Comparison of ENCODE assay signal across 1 cellular context in the genomic region with DNA sequence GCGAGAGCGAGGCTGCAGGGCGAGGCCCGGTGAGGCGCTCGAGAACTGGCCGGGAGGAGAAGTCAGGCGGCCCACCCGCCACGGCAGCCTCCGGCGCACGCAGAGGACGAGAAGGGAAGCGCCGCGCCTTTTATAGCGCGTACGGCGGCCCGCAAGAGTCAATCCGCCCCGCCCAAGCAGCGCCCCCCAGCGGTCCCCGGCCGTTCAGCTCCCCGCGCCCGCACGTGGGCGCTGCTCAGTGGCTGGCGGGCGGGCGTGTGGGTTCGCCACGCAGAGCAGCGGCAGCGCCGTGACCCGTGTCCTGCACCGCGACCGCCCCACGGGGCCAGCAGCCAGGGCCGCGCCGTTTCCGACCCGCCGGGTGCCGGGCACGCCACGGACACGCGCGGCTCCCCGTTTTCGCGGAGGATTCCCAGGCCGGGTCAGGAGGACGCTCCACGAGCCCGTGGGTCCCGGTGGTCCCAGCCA.
TF ChIP-seq lines count a peak whose summit lies in the region.

No MANE protein-coding gene starts in this region.

TF ChIP-seq in K562, 482 proteins besides CTCF, POLR2A, EP300 and RAD21 (continued from another document and continues in another):
- TF ChIP-seq, protein P1, sequence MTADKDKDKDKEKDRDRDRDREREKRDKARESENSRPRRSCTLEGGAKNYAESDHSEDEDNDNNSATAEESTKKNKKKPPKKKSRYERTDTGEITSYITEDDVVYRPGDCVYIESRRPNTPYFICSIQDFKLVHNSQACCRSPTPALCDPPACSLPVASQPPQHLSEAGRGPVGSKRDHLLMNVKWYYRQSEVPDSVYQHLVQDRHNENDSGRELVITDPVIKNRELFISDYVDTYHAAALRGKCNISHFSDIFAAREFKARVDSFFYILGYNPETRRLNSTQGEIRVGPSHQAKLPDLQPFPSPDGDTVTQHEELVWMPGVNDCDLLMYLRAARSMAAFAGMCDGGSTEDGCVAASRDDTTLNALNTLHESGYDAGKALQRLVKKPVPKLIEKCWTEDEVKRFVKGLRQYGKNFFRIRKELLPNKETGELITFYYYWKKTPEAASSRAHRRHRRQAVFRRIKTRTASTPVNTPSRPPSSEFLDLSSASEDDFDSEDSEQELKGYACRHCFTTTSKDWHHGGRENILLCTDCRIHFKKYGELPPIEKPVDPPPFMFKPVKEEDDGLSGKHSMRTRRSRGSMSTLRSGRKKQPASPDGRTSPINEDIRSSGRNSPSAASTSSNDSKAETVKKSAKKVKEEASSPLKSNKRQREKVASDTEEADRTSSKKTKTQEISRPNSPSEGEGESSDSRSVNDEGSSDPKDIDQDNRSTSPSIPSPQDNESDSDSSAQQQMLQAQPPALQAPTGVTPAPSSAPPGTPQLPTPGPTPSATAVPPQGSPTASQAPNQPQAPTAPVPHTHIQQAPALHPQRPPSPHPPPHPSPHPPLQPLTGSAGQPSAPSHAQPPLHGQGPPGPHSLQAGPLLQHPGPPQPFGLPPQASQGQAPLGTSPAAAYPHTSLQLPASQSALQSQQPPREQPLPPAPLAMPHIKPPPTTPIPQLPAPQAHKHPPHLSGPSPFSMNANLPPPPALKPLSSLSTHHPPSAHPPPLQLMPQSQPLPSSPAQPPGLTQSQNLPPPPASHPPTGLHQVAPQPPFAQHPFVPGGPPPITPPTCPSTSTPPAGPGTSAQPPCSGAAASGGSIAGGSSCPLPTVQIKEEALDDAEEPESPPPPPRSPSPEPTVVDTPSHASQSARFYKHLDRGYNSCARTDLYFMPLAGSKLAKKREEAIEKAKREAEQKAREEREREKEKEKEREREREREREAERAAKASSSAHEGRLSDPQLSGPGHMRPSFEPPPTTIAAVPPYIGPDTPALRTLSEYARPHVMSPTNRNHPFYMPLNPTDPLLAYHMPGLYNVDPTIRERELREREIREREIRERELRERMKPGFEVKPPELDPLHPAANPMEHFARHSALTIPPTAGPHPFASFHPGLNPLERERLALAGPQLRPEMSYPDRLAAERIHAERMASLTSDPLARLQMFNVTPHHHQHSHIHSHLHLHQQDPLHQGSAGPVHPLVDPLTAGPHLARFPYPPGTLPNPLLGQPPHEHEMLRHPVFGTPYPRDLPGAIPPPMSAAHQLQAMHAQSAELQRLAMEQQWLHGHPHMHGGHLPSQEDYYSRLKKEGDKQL (CRISPR knock-in tag; IDR thresholded peaks at IDR 0.05; ENCODE audit: borderline replicate concordance): 0 out of 2 replicates have a peak, but pooled peaks have one; percentile 81
- TF ChIP-seq FUS (optimal IDR thresholded peaks at IDR 0.05; ENCODE audit: low read depth, low read length) (peak; percentile 82), ZNF696 (CRISPR knock-in tag; conservative IDR thresholded peaks at IDR 0.05) (no peak), MYNN (IDR thresholded peaks at IDR 0.05) (peak; percentile 28; the same call in 1 of the 2 replicates), MYNN (CRISPR knock-in tag; IDR thresholded peaks at IDR 0.05) (no peak), CREM (IDR thresholded peaks at IDR 0.05; ENCODE audit: low read depth) (peak; percentile 99), PTRF (tag; IDR thresholded peaks at IDR 0.05) (no peak), NR4A1 (CRISPR knock-in tag; IDR thresholded peaks at IDR 0.05) (no peak), NR4A1 (tag; IDR thresholded peaks at IDR 0.05) (peak; percentile 75), ZNF274 (IDR thresholded peaks at IDR 0.05; ENCODE audit: borderline replicate concordance, low read depth, low read length) (peak; percentile 40; the same call in 1 of the 2 replicates), NFXL1 (CRISPR knock-in tag; IDR thresholded peaks at IDR 0.05) (no peak), CBX3 (IDR thresholded peaks at IDR 0.05; ENCODE audit: borderline replicate concordance in 1 of 2, low read length in 2 of 2) (peak in 1 of 2 experiments; percentile 67; a peak in 1 of 3 replicates), JUN (IDR thresholded peaks at IDR 0.05; ENCODE audit: borderline replicate concordance, low read depth, low read length) (peak; percentile 84; the same call in 1 of the 2 replicates), JUN (CRISPR knock-in tag; IDR thresholded peaks at IDR 0.05; ENCODE audit: borderline replicate concordance) (no peak; the same call in 1 of the 2 replicates), OTX1 (CRISPR knock-in tag; IDR thresholded peaks at IDR 0.05) (peak; percentile 50; the same call in 1 of the 2 replicates), TRIM24 (IDR thresholded peaks at IDR 0.05) (peak in 1 of 2 experiments; percentile 12; a peak in 1 of 4 replicates), CBFA2T3 (IDR thresholded peaks at IDR 0.05) (0 out of 2 replicates have a peak, but pooled peaks have one; percentile 6), SRF (CRISPR knock-in tag; IDR thresholded peaks at IDR 0.05) (peak in 1 of 2 experiments; percentile 86; a peak in 3 of 4 replicates), NR2C1 (IDR thresholded peaks at IDR 0.05) (no peak), NR2C1 (tag; IDR thresholded peaks at IDR 0.05) (no peak), RBM39 (optimal IDR thresholded peaks at IDR 0.05; ENCODE audit: low read depth, low read length) (no peak), RFX5 (IDR thresholded peaks at IDR 0.05; ENCODE audit: low read depth, low read length) (peak; percentile 47; the same call in 1 of the 2 replicates), ATF7 (IDR thresholded peaks at IDR 0.05) (peak; percentile 79), SMAD4 (CRISPR knock-in tag; conservative IDR thresholded peaks at IDR 0.05) (peak; percentile 90), TAF7 (tag; IDR thresholded peaks at IDR 0.05) (peak; percentile 73; the same call in 1 of the 2 replicates), STAT5A (IDR thresholded peaks at IDR 0.05; ENCODE audit: borderline replicate concordance, low read length) (peak; percentile 14; the same call in 1 of the 2 replicates), TOE1 (IDR thresholded peaks at IDR 0.05; ENCODE audit: borderline replicate concordance) (peak; percentile 20; the same call in 1 of the 2 replicates), TOE1 (CRISPR knock-in tag; IDR thresholded peaks at IDR 0.05; ENCODE audit: borderline replicate concordance, low read depth) (peak; percentile 95; the same call in 1 of the 2 replicates), ZKSCAN1 (IDR thresholded peaks at IDR 0.05; ENCODE audit: low read depth, low read length) (peak; percentile 84), NBN (IDR thresholded peaks at IDR 0.05; ENCODE audit: low read depth) (0 out of 2 replicates have a peak, but pooled peaks have one; percentile 16), POLR3A (IDR thresholded peaks at IDR 0.05; ENCODE audit: borderline replicate concordance, extremely low read depth, insufficient read depth, insufficient read length) (no peak), LEF1 (IDR thresholded peaks at IDR 0.05) (no peak), SRSF7 (optimal IDR thresholded peaks at IDR 0.05; ENCODE audit: low read depth, low read length) (no peak), NR3C1 (CRISPR knock-in tag; IDR thresholded peaks at IDR 0.05) (no peak), SMARCA5 (IDR thresholded peaks at IDR 0.05) (no peak), TCF3 (CRISPR knock-in tag; IDR thresholded peaks at IDR 0.05) (peak; percentile 16; the same call in 1 of the 2 replicates), TAF15 (IDR thresholded peaks at IDR 0.05; ENCODE audit: low read depth, low read length) (no peak), ZBED1 (IDR thresholded peaks at IDR 0.05) (peak; percentile 84), HDAC1 (IDR thresholded peaks at IDR 0.05) (peak in 1 of 2 experiments; percentile 87; a peak in 3 of 4 replicates), SPI1 (IDR thresholded peaks at IDR 0.05; ENCODE audit: borderline replicate concordance, low read depth, low read length) (peak; percentile 36; the same call in 1 of the 2 replicates), SMAD3 (CRISPR knock-in tag; conservative IDR thresholded peaks at IDR 0.05) (0 out of 2 replicates have a peak, but pooled peaks have one; percentile 13)
- TF ChIP-seq, protein P2, sequence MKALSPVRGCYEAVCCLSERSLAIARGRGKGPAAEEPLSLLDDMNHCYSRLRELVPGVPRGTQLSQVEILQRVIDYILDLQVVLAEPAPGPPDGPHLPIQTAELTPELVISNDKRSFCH (CRISPR knock-in tag; IDR thresholded peaks at IDR 0.05): no peak
- TF ChIP-seq, protein P2 (tag; IDR thresholded peaks at IDR 0.05): peak; percentile 83; the same call in 1 of the 2 replicates
- TF ChIP-seq, protein P3, sequence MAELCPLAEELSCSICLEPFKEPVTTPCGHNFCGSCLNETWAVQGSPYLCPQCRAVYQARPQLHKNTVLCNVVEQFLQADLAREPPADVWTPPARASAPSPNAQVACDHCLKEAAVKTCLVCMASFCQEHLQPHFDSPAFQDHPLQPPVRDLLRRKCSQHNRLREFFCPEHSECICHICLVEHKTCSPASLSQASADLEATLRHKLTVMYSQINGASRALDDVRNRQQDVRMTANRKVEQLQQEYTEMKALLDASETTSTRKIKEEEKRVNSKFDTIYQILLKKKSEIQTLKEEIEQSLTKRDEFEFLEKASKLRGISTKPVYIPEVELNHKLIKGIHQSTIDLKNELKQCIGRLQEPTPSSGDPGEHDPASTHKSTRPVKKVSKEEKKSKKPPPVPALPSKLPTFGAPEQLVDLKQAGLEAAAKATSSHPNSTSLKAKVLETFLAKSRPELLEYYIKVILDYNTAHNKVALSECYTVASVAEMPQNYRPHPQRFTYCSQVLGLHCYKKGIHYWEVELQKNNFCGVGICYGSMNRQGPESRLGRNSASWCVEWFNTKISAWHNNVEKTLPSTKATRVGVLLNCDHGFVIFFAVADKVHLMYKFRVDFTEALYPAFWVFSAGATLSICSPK (IDR thresholded peaks at IDR 0.05; ENCODE audit: borderline replicate concordance): no peak
- TF ChIP-seq, protein P4, sequence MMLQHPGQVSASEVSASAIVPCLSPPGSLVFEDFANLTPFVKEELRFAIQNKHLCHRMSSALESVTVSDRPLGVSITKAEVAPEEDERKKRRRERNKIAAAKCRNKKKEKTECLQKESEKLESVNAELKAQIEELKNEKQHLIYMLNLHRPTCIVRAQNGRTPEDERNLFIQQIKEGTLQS (IDR thresholded peaks at IDR 0.05): no peak
- TF ChIP-seq, protein P4 (CRISPR knock-in tag; conservative IDR thresholded peaks at IDR 0.05): peak; percentile 78
- TF ChIP-seq, protein P5, sequence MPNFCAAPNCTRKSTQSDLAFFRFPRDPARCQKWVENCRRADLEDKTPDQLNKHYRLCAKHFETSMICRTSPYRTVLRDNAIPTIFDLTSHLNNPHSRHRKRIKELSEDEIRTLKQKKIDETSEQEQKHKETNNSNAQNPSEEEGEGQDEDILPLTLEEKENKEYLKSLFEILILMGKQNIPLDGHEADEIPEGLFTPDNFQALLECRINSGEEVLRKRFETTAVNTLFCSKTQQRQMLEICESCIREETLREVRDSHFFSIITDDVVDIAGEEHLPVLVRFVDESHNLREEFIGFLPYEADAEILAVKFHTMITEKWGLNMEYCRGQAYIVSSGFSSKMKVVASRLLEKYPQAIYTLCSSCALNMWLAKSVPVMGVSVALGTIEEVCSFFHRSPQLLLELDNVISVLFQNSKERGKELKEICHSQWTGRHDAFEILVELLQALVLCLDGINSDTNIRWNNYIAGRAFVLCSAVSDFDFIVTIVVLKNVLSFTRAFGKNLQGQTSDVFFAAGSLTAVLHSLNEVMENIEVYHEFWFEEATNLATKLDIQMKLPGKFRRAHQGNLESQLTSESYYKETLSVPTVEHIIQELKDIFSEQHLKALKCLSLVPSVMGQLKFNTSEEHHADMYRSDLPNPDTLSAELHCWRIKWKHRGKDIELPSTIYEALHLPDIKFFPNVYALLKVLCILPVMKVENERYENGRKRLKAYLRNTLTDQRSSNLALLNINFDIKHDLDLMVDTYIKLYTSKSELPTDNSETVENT (CRISPR knock-in tag; IDR thresholded peaks at IDR 0.05): peak; percentile 92
- TF ChIP-seq, protein P6, sequence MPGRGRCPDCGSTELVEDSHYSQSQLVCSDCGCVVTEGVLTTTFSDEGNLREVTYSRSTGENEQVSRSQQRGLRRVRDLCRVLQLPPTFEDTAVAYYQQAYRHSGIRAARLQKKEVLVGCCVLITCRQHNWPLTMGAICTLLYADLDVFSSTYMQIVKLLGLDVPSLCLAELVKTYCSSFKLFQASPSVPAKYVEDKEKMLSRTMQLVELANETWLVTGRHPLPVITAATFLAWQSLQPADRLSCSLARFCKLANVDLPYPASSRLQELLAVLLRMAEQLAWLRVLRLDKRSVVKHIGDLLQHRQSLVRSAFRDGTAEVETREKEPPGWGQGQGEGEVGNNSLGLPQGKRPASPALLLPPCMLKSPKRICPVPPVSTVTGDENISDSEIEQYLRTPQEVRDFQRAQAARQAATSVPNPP (IDR thresholded peaks at IDR 0.05; ENCODE audit: borderline replicate concordance, insufficient read depth, insufficient read length): no peak
- TF ChIP-seq, protein P7, sequence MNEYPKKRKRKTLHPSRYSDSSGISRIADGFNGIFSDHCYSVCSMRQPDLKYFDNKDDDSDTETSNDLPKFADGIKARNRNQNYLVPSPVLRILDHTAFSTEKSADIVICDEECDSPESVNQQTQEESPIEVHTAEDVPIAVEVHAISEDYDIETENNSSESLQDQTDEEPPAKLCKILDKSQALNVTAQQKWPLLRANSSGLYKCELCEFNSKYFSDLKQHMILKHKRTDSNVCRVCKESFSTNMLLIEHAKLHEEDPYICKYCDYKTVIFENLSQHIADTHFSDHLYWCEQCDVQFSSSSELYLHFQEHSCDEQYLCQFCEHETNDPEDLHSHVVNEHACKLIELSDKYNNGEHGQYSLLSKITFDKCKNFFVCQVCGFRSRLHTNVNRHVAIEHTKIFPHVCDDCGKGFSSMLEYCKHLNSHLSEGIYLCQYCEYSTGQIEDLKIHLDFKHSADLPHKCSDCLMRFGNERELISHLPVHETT (CRISPR knock-in tag; conservative IDR thresholded peaks at IDR 0.05 in 1 of 2, IDR thresholded peaks at IDR 0.05 in 1 of 2): peak in 1 of 2 experiments; percentile 73; a peak in 2 of 4 replicates
- TF ChIP-seq, protein P8, sequence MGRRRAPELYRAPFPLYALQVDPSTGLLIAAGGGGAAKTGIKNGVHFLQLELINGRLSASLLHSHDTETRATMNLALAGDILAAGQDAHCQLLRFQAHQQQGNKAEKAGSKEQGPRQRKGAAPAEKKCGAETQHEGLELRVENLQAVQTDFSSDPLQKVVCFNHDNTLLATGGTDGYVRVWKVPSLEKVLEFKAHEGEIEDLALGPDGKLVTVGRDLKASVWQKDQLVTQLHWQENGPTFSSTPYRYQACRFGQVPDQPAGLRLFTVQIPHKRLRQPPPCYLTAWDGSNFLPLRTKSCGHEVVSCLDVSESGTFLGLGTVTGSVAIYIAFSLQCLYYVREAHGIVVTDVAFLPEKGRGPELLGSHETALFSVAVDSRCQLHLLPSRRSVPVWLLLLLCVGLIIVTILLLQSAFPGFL (CRISPR knock-in tag; IDR thresholded peaks at IDR 0.05): no peak; the same call in 1 of the 2 replicates
